Comparison of ENCODE assay signal across 9 cellular contexts in the genomic region with DNA sequence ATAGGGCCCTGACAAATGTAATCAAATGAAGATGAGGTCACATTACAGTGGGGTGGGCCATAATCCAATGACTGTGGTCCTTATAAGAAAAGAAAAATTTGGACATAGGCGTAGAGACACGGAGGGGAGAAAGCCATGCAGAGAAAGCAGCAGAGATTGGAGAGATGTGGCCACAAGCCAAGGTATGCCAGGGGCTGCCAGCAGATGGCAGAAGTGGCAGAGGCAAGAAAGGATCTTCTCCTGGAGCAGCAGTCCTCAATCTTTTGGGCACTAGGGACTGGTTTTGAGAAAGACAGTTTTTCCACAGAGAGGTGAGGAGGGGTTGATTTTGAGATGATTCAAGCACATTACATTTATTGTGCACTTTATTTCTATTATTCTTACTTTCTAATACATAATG.
DNase-seq lines count a peak whose midpoint lies in the region; ATAC-seq and TF ChIP-seq lines count a peak whose summit lies in the region.
"Had no signal": no experiment of that assay in that cellular context is flagged by ENCODE, and none has a peak within 500 bp of the region (broad histone marks: within the 10 kb centered on the region; RNA-seq: fewer than 3 reads in every experiment).

No MANE protein-coding gene starts in this region.

- H3K27ac Mint-ChIP-seq in endodermal cell, result no peak overlapping the region
- H3K27ac Mint-ChIP-seq: immature natural killer cell had no signal

- ATAC-seq in Panc1, result no peak
- ATAC-seq in GM18909 (IDR thresholded peaks at IDR 0.05; ENCODE audit: poor library complexity, unreplicated experiment), result no peak
- no peak for ATAC-seq in GM18873 (IDR thresholded peaks at IDR 0.05; ENCODE audit: low FRiP score, unreplicated experiment)

- H3K27me3 ChIP-seq in Panc1 (ENCODE audit: control insufficient read depth, insufficient read depth, low read length) (peaks cover 2% of the 10 kb centered on the region; the same call in 1 of the 2 replicates), endodermal cell (ENCODE audit: control insufficient read depth, insufficient read depth, low read length, poor library complexity, severe bottlenecking) (no peaks in the 10 kb centered on the region)

- TF ChIP-seq CTCF in Panc1 (IDR thresholded peaks at IDR 0.05), result peak; percentile 77
- TF ChIP-seq CTCF in endodermal cell (conservative IDR thresholded peaks at IDR 0.05), result peak; percentile 67

- no TSS peak for BruUV-seq in Panc1 (replicated peaks; lab: Mats Ljungman, UMichigan)

- 88 to 100% methylated on average over 2 of the region's 2 CpGs for WGBS in endodermal cell (ENCODE audit: insufficient coverage in 1 of 2, insufficient read length in 1 of 2), 2 experiments

- H3K9ac ChIP-seq in endodermal cell (ENCODE audit: extremely low read depth, low read length, poor library complexity, severe bottlenecking), result no peak overlapping the region

- H3K9me3 ChIP-seq in Panc1 (ENCODE audit: control insufficient read depth, insufficient read depth, low read depth, low read length) (no peaks in the 10 kb centered on the region), endodermal cell (ENCODE audit: control insufficient read depth, low read length) (no peaks in the 10 kb centered on the region)

- H3K4me1 ChIP-seq in Panc1 (ENCODE audit: control insufficient read depth, insufficient read depth, low read length) (no peaks in the 10 kb centered on the region), endodermal cell (ENCODE audit: control insufficient read depth, insufficient read depth, low read length) (no peaks in the 10 kb centered on the region)

- H3K9me3 Mint-ChIP-seq in endodermal cell, result peaks cover 1% of the 10 kb centered on the region

- intact Hi-C loops in Panc1 (cut with micrococcal nuclease; ENCODE audit: unreplicated experiment), result loop anchor here (2.0 kb wide), 1 partner anchor 110 kb away; no protein-coding TSS in a partner anchor

- H3K4me3 Mint-ChIP-seq in endodermal cell, result no peak overlapping the region
- H3K4me3 Mint-ChIP-seq: immature natural killer cell had no signal

- CTCF ChIA-PET in Panc1 (lab: Charles Lee), result interaction anchor here (1.9 kb wide), 1 partner anchor 109 kb away, joined by 6 read pairs; no protein-coding TSS in a partner anchor

- POLR2A ChIA-PET in Panc1 (lab: Charles Lee), result no interaction called here

- in situ Hi-C loops in G401 (cut with HindIII; ENCODE audit: low sequenced_read_pairs), result no loop called here
- in situ Hi-C loops in Panc1 (cut with HindIII; ENCODE audit: low pct_unique_long_range_greater_than_20kb, low sequenced_read_pairs), result no loop called here

- no peaks in the 10 kb centered on the region for H3K4me1 Mint-ChIP-seq in endodermal cell
- H3K4me1 Mint-ChIP-seq: immature natural killer cell had no signal

- H3K27ac ChIP-seq in Panc1 (ENCODE audit: low read length) (no peak overlapping the region), endodermal cell (ENCODE audit: low read depth, low read length) (no peak overlapping the region)

- no peaks in the 10 kb centered on the region for H3K36me3 Mint-ChIP-seq in endodermal cell (ENCODE audit: low read depth)
- H3K36me3 Mint-ChIP-seq: immature natural killer cell had no signal

- DNase-seq in AML-193 (lab: John Stamatoyannopoulos, UW), result peak; percentile 6 to 13
- peak; percentile 5 for DNase-seq in G401 (ENCODE audit: low spot score)
- DNase-seq in Panc1 (ENCODE audit: low read depth, low spot score), result no peak
- peak; percentile 68 for DNase-seq in endodermal cell
- no peak for DNase-seq in dedifferentiated amniotic fluid mesenchymal stem cell (ENCODE audit: extremely low spot score)
- no peak for DNase-seq in cerebellum (ENCODE audit: low spot score)

- peaks cover 4% of the 10 kb centered on the region for H3K27me3 Mint-ChIP-seq in endodermal cell (ENCODE audit: insufficient read depth)

- H3K4me3 ChIP-seq in Panc1 (ENCODE audit: low read depth in 2 of 2, low read length in 2 of 2) (no peak overlapping the region), endodermal cell (ENCODE audit: low read length) (no peak overlapping the region)

- H3K36me3 ChIP-seq in Panc1 (ENCODE audit: control insufficient read depth, insufficient read depth, low read length) (no peaks in the 10 kb centered on the region), endodermal cell (ENCODE audit: control insufficient read depth, insufficient read depth, low read length) (no peaks in the 10 kb centered on the region)

Comparison
In these comparisons a context has a peak if more than half of its experiments do, and no peak if none do; other contexts are left out.
1. DNase-seq: peak in AML-193 (2 of 2), G401 (single experiment) and endodermal cell (single experiment); none in Panc1 (single experiment), dedifferentiated amniotic fluid mesenchymal stem cell (single experiment) and cerebellum (single experiment).